In genomic region chr5:180318456-180319089, GRCh38 we compare ENCODE assay signal across 17 cellular contexts. TPM values are rescaled to one million over a fixed set of nuclear protein-coding genes. Genes with fewer than 3 reads are reported as not detected.
DNase-seq lines count a peak whose midpoint lies in the region; ATAC-seq, FAIRE-seq and TF ChIP-seq lines count a peak whose summit lies in the region.
"Had no signal": no experiment of that assay in that cellular context is flagged by ENCODE, and none has a peak within 500 bp of the region (broad histone marks: within the 10 kb centered on the region; RNA-seq: fewer than 3 reads in every experiment).

No MANE protein-coding gene starts in this region.

- H3K27ac ChIP-seq in H9 (ENCODE audit: insufficient read length, low read depth, low read length): no peak overlapping the region
- H3K27ac ChIP-seq in H1 (ENCODE audit: low read depth, low read length): no peak overlapping the region
- H3K27ac ChIP-seq: BLaER1 treated with 17β-estradiol and CSF1 and Interleukin-3, amounts not matched to agents 10 nM and 100 nM; GM23248 had no signal

- no peak overlapping the region for H3K4ac ChIP-seq in H9 (ENCODE audit: low read depth, low read length)
- no peak overlapping the region for H3K4ac ChIP-seq in H1 (replicated peaks; ENCODE audit: insufficient read length, low read depth, low read length)

- H3K27me3 ChIP-seq in H9 (ENCODE audit: insufficient read depth, low read length): no peaks in the 10 kb centered on the region
- H3K27me3 ChIP-seq in H1 (replicated peaks in 1 of 4; ENCODE audit: control insufficient read depth in 3 of 4, extremely low read depth in 1 of 4, insufficient read depth in 3 of 4, low read length in 3 of 4): no peaks in the 10 kb centered on the region
- H3K27me3 ChIP-seq: BLaER1 treated with 17β-estradiol and CSF1 and Interleukin-3, amounts not matched to agents 10 nM and 100 nM had no signal

- peaks cover 2 to 3% of the 10 kb centered on the region in 2 experiments; a peak in 1 of 4 replicates for H3K4me1 Mint-ChIP-seq in H9
- H3K4me1 Mint-ChIP-seq: B cell had no signal

- POLR2A ChIA-PET in H1 (lab: Charles Lee; ENCODE audit: partially characterized antibody): interaction anchor here (0.6 kb wide), 1 partner anchor 956 kb away, joined by 3 read pairs; no protein-coding TSS in a partner anchor

- no peak overlapping the region for H3K23ac ChIP-seq in H9 (ENCODE audit: insufficient read length, low read depth, low read length)
- no peak overlapping the region for H3K23ac ChIP-seq in H1 (ENCODE audit: insufficient read length)

- no peaks in the 10 kb centered on the region for H3K79me2 ChIP-seq in H9 (ENCODE audit: insufficient read depth, low read length)
- H3K79me2 ChIP-seq in H1 (ENCODE audit: control insufficient read depth in 1 of 2, insufficient read depth in 2 of 2, low read length in 2 of 2): no peaks in the 10 kb centered on the region

- H4K91ac ChIP-seq in H9 (ENCODE audit: insufficient read length, low read depth, low read length): no peak overlapping the region
- H4K91ac ChIP-seq in H1 (replicated peaks; ENCODE audit: insufficient read length, low read length): no peak overlapping the region

- no peak overlapping the region for H3K4me3 Mint-ChIP-seq in H9
- H3K4me3 Mint-ChIP-seq: B cell; CD8-positive, alpha-beta T cell had no signal

- CTCF ChIA-PET in H1 (lab: Charles Lee; ENCODE audit: partially characterized antibody): interaction anchor here (1.0 to 10.5 kb wide), 7 partner anchors 11 to 175 kb away, joined by 3 to 192 read pairs (median 10); no protein-coding TSS in a partner anchor

- H3K23me2 ChIP-seq in H9 (ENCODE audit: insufficient read length, low read depth, low read length, poor library complexity, severe bottlenecking) (no peaks in the 10 kb centered on the region), H1 (ENCODE audit: low read depth, low read length) (no peaks in the 10 kb centered on the region)

- H2BK15ac ChIP-seq in H9 (ENCODE audit: low read depth, low read length): no peak overlapping the region
- no peak overlapping the region for H2BK15ac ChIP-seq in H1 (ENCODE audit: low read length)

- intact Hi-C loops in left cardiac atrium (cut with DNase I) (no loop called here), Right ventricle myocardium inferior (cut with DNase I) (no loop called here), posterior vena cava (cut with DNase I) (no loop called here)

- no peak overlapping the region for H3K18ac ChIP-seq in H9 (ENCODE audit: insufficient read length, low read depth, low read length)
- H3K18ac ChIP-seq in H1 (ENCODE audit: extremely low read depth, low read length): no peak overlapping the region

- H3K27ac Mint-ChIP-seq in H9: peak overlapping the region in 2 of 3 experiments; percentile 79 to 80; a peak in 1 of 7 replicates
- H3K27ac Mint-ChIP-seq: B cell; CD8-positive, alpha-beta T cell had no signal

- H2BK20ac ChIP-seq in H9 (ENCODE audit: low read depth, low read length, poor library complexity, severe bottlenecking) (no peak overlapping the region), H1 (ENCODE audit: low read length) (no peak overlapping the region)

- H2BK120ac ChIP-seq in H9 (ENCODE audit: low read depth, low read length, poor library complexity, severe bottlenecking) (no peak overlapping the region), H1 (replicated peaks; ENCODE audit: low read depth, low read length) (no peak overlapping the region)

- H4K5ac ChIP-seq in H9 (ENCODE audit: insufficient read length, low read depth, low read length) (no peak overlapping the region), H1 (ENCODE audit: insufficient read length, low read depth, low read length) (no peak overlapping the region)

- H3K36me3 ChIP-seq in H1 (ENCODE audit: control insufficient read depth in 2 of 4, insufficient read depth in 4 of 4, low read length in 3 of 4): peaks cover 26 to 80% (median 70%) of the 10 kb centered on the region in 4 experiments
- H3K36me3 ChIP-seq: BLaER1 treated with 17β-estradiol and CSF1 and Interleukin-3, amounts not matched to agents 10 nM and 100 nM had no signal

- no peak overlapping the region for H3K56ac ChIP-seq in H9 (ENCODE audit: insufficient read length, low read depth, low read length)
- no peak overlapping the region for H3K56ac ChIP-seq in H1 (replicated peaks; ENCODE audit: insufficient read length, low read depth, low read length)

- peak; percentile 17 for DNase-seq in left cardiac atrium
- no peak for DNase-seq in Right ventricle myocardium inferior (ENCODE audit: missing footprints)
- DNase-seq in H9: no peak
- DNase-seq in H1 (ENCODE audit: low read depth in 1 of 2, low spot score in 2 of 2): no peak
- DNase-seq in posterior vena cava (ENCODE audit: low spot score): peak; percentile 72
- no peak for DNase-seq in activated effector memory CD4-positive, alpha-beta T cell treated with Interleukin-2 at 50 U/mL for 16 hours
- DNase-seq: Calu3; CD8-positive, alpha-beta T cell; DMS79 treated with DMSO at 0.1 percent for 48 hours; GF-D8; GM23248; KBM-7 had no signal

- no peaks in the 10 kb centered on the region for H3K27me3 Mint-ChIP-seq in H9 (ENCODE audit: low read depth)

- H3K4me1 ChIP-seq in H9 (ENCODE audit: insufficient read depth, low read length) (no peaks in the 10 kb centered on the region), H1 (replicated peaks in 1 of 4; ENCODE audit: control insufficient read depth in 3 of 4, insufficient read depth in 4 of 4, low read length in 3 of 4) (no peaks in the 10 kb centered on the region)
- H3K4me1 ChIP-seq: BLaER1 treated with 17β-estradiol and CSF1 and Interleukin-3, amounts not matched to agents 10 nM and 100 nM had no signal

- H3K4me2 ChIP-seq in H9 (ENCODE audit: insufficient read depth, insufficient read length, low read length): no peak overlapping the region
- no peak overlapping the region for H3K4me2 ChIP-seq in H1 (ENCODE audit: insufficient read depth in 1 of 2, low read depth in 2 of 2, low read length in 2 of 2)
- H3K4me2 ChIP-seq: BLaER1 treated with 17β-estradiol and CSF1 and Interleukin-3, amounts not matched to agents 10 nM and 100 nM had no signal

- H3K79me1 ChIP-seq in H9 (ENCODE audit: insufficient read depth, low read depth, low read length, poor library complexity, severe bottlenecking): peaks cover 2% of the 10 kb centered on the region
- no peaks in the 10 kb centered on the region for H3K79me1 ChIP-seq in H1 (ENCODE audit: low read depth, low read length)

- TF ChIP-seq CTCF in H9 (conservative IDR thresholded peaks at IDR 0.05) (peak; percentile 26; the same call in 1 of the 3 replicates), H1 (IDR thresholded peaks at IDR 0.05; ENCODE audit: control extremely low read depth in 1 of 3, insufficient read depth in 1 of 3, low read depth in 1 of 3, low read length in 3 of 3) (peak in 2 of 3 experiments; percentile 32 to 34; a peak in 3 of 4 replicates)

- no peak for TF ChIP-seq EP300 in H1 (IDR thresholded peaks at IDR 0.05; ENCODE audit: borderline replicate concordance in 1 of 2, low read depth in 2 of 2, low read length in 2 of 2)

- H2AFZ ChIP-seq in H9 (ENCODE audit: low read length) (no peak overlapping the region), H1 (ENCODE audit: low read length) (no peak overlapping the region)
- H2AFZ ChIP-seq: GM23248 had no signal

- H3K14ac ChIP-seq in H9 (ENCODE audit: insufficient read depth, low read length): no peak overlapping the region; the same call in 1 of the 2 replicates
- H3K14ac ChIP-seq in H1 (ENCODE audit: insufficient read length): no peak overlapping the region

- ATAC-seq in left cardiac atrium: no peak
- ATAC-seq in Right ventricle myocardium inferior: no peak
- ATAC-seq in GM19463 (IDR thresholded peaks at IDR 0.05; ENCODE audit: unreplicated experiment): no peak
- ATAC-seq: CD8-positive, alpha-beta T cell had no signal

- no peak overlapping the region for H3T11ph ChIP-seq in H9 (ENCODE audit: low read length)

- no peaks in the 10 kb centered on the region for H3K9me3 ChIP-seq in H9 (ENCODE audit: control insufficient read depth, low read depth, low read length)
- H3K9me3 ChIP-seq in H1 (ENCODE audit: insufficient read depth in 2 of 2, low read depth in 1 of 2, low read length in 1 of 2): no peaks in the 10 kb centered on the region
- H3K9me3 ChIP-seq: HAP-1 had no signal

- H2AK5ac ChIP-seq in H9 (ENCODE audit: insufficient read length, low read length): no peak overlapping the region
- no peak overlapping the region for H2AK5ac ChIP-seq in H1 (ENCODE audit: low read depth, low read length)

- no peak for TF ChIP-seq RAD21 in H1 (IDR thresholded peaks at IDR 0.05 in 1 of 2, conservative IDR thresholded peaks at IDR 0.05 in 1 of 2; ENCODE audit: low read depth in 2 of 2, low read length in 2 of 2)

- no peak overlapping the region for H3K4me3 ChIP-seq in H1 (ENCODE audit: extremely low read depth in 1 of 4, insufficient read depth in 2 of 4, low read depth in 3 of 4, low read length in 4 of 4)
- H3K4me3 ChIP-seq: BLaER1 treated with 17β-estradiol and CSF1 and Interleukin-3, amounts not matched to agents 10 nM and 100 nM; GM23248; HAP-1 had no signal

- H4K20me1 ChIP-seq in H9 (ENCODE audit: control insufficient read depth, insufficient read depth, insufficient read length) (no peaks in the 10 kb centered on the region), H1 (replicated peaks in 1 of 2; ENCODE audit: control insufficient read depth in 1 of 2, insufficient read depth in 2 of 2, low read length in 2 of 2) (peaks cover 4 to 6% of the 10 kb centered on the region in 2 experiments)
- H4K20me1 ChIP-seq: BLaER1 treated with 17β-estradiol and CSF1 and Interleukin-3, amounts not matched to agents 10 nM and 100 nM had no signal

- WGBS in H9 (ENCODE audit: extremely low coverage, insufficient read length, low lambda C conversion rate): no CpG with 5 or more reads among the region's 23 CpGs
- 92% methylated on average over 23 of the region's 23 CpGs; no CpG with 5 or more reads in 1 of the 2 experiments for WGBS in H1 (ENCODE audit: extremely low coverage in 1 of 2, insufficient coverage in 1 of 2, insufficient read length in 1 of 2, insufficient replicate concordance in 2 of 2, low coverage in 1 of 2, low lambda C conversion rate in 2 of 2, missing lambda C conversion rate in 1 of 2), 2 experiments

- no peak for TF ChIP-seq POLR2A in H1 (IDR thresholded peaks at IDR 0.05; ENCODE audit: control extremely low read depth in 1 of 2, low read depth in 2 of 2, low read length in 2 of 2)

- H3K9me3 Mint-ChIP-seq in H9: no peaks in the 10 kb centered on the region
- H3K9me3 Mint-ChIP-seq: CD8-positive, alpha-beta T cell had no signal

- H4K8ac ChIP-seq in H9 (replicated peaks; ENCODE audit: insufficient read length, low read depth, low read length): no peak overlapping the region
- no peak overlapping the region for H4K8ac ChIP-seq in H1 (ENCODE audit: extremely low read depth, insufficient read depth, low read length)

- peaks cover 61 to 82% (median 79%) of the 10 kb centered on the region in 3 experiments for H3K36me3 Mint-ChIP-seq in H9 (ENCODE audit: insufficient read depth in 1 of 3, low read depth in 3 of 3)
- H3K36me3 Mint-ChIP-seq: CD8-positive, alpha-beta T cell had no signal

- H2BK12ac ChIP-seq in H9 (ENCODE audit: insufficient read length, low read depth, low read length) (no peak overlapping the region), H1 (ENCODE audit: low read depth, low read length) (no peak overlapping the region)

- no peak for FAIRE-seq in H1 (lab: Jason Lieb, UNC)
- FAIRE-seq: GM19239 had no signal

- no peak overlapping the region for H3K9ac ChIP-seq in H9 (ENCODE audit: extremely low read depth, insufficient read length, low read length)
- H3K9ac ChIP-seq in H1 (replicated peaks in 1 of 4; ENCODE audit: extremely low read depth in 1 of 4, low read depth in 3 of 4, low read length in 3 of 4): no peak overlapping the region; a peak in 1 of 7 replicates
- H3K9ac ChIP-seq: BLaER1 treated with 17β-estradiol and CSF1 and Interleukin-3, amounts not matched to agents 10 nM and 100 nM; GM23248 had no signal

- H2BK5ac ChIP-seq in H9 (ENCODE audit: insufficient read length, low read length) (no peak overlapping the region), H1 (ENCODE audit: low read depth, low read length) (no peak overlapping the region)

RNA-seq across cellular contexts. Expression of gene MAPK9, which starts 26.7 kb away (rescaled TPM):
- total RNA-seq in left cardiac atrium (10 to 100 TPM; 33.8 to 38.8 TPM), Right ventricle myocardium inferior (41.7 TPM), H9 (2021) (38.6 and 39.7 TPM in 2 replicates), posterior vena cava (10 to 100 TPM; 27.9 to 34.9 TPM)
- total RNA-seq in H1 (2021; fragmentation: NEBNext Ultra II Directional; extraction: Animal tissue kit (Norgen Biotek cat#: 25700)): 37.9 and 43.7 TPM in 2 replicates
- polyA plus RNA-seq in H1 (2011; rRNA removed): 18.3 and 22.3 TPM in 2 replicates
- 27.1 TPM for polyA plus RNA-seq in H1 (2011; cell fraction: cytosol; rRNA removed)
- polyA plus RNA-seq in H1 (2011; cell fraction: nucleus; rRNA removed): 16.9 TPM
- polyA plus RNA-seq in H1 (2012, experiment 1 of 2): 20.5 to 30.0 TPM (median 24.3 TPM) in 4 replicates
- polyA plus RNA-seq in H1 (2012, experiment 2 of 2): 2.9 TPM
- 21.8 TPM for polyA plus RNA-seq in H1 (2013, experiment 1 of 2)
- 22.3 TPM for polyA plus RNA-seq in H1 (2013, experiment 2 of 2)
- polyA minus RNA-seq in H1 (2011; rRNA and poly(A)+ RNA removed): 47.8 and 64.8 TPM in 2 replicates
- polyA minus RNA-seq in H1 (2011; cell fraction: cytosol; rRNA and poly(A)+ RNA removed): 17.2 TPM
- polyA minus RNA-seq in H1 (2011; cell fraction: nucleus; rRNA and poly(A)+ RNA removed): 28.5 TPM

RNA-seq across cellular contexts. Expression of gene GFPT2, which starts 34.6 kb away (rescaled TPM):
- total RNA-seq in left cardiac atrium (10 to 100 TPM; 27.3 to 44.5 TPM), Right ventricle myocardium inferior (15.3 TPM), H9 (2021) (85.0 and 89.8 TPM in 2 replicates), posterior vena cava (10 to 100 TPM; 75.4 to 83.3 TPM)
- 141 and 143 TPM in 2 replicates for total RNA-seq in H1 (2021; fragmentation: NEBNext Ultra II Directional; extraction: Animal tissue kit (Norgen Biotek cat#: 25700))
- 83.7 and 90.0 TPM in 2 replicates for polyA plus RNA-seq in H1 (2011; rRNA removed)
- 101 TPM for polyA plus RNA-seq in H1 (2011; cell fraction: cytosol; rRNA removed)
- 136 TPM for polyA plus RNA-seq in H1 (2011; cell fraction: nucleus; rRNA removed)
- 78.6 to 104 TPM (median 83.3 TPM) in 4 replicates for polyA plus RNA-seq in H1 (2012, experiment 1 of 2)
- 47.5 TPM for polyA plus RNA-seq in H1 (2012, experiment 2 of 2)
- polyA plus RNA-seq in H1 (2013, experiment 1 of 2): 73.7 TPM
- 66.5 TPM for polyA plus RNA-seq in H1 (2013, experiment 2 of 2)
- polyA minus RNA-seq in H1 (2011; rRNA and poly(A)+ RNA removed): 118 and 127 TPM in 2 replicates
- polyA minus RNA-seq in H1 (2011; cell fraction: cytosol; rRNA and poly(A)+ RNA removed): 56.6 TPM
- 80.8 TPM for polyA minus RNA-seq in H1 (2011; cell fraction: nucleus; rRNA and poly(A)+ RNA removed)
- total RNA-seq: Calu3 had no signal

Comparison
In these comparisons a context has a peak if more than half of its experiments do, and no peak if none do; other contexts are left out.
1. DNase-seq: peak in left cardiac atrium (single experiment) and posterior vena cava (single experiment); none in Right ventricle myocardium inferior (single experiment), H9 (single experiment), H1 (0 of 2) and activated effector memory CD4-positive, alpha-beta T cell treated with Interleukin-2 at 50 U/mL for 16 hours (single experiment).